ENCODE assay signal across 13 cellular contexts in genomic region chr1:200741808-200742207, GRCh38. TPM values are rescaled to one million over a fixed set of nuclear protein-coding genes. Genes with fewer than 3 reads are reported as not detected.
A peak's percentile ranks its signal among the peaks of the same experiment; 100 is the strongest.
DNase-seq lines count a peak whose midpoint lies in the region; ATAC-seq lines count a peak whose summit lies in the region.
"Had no signal": no experiment of that assay in that cellular context is flagged by ENCODE, and none has a peak within 500 bp of the region (broad histone marks: within the 10 kb centered on the region; RNA-seq: fewer than 3 reads in every experiment).

No MANE protein-coding gene starts in this region.

- H3K9ac ChIP-seq in iPS-15b (ENCODE audit: low read depth, low read length) (no peak overlapping the region), stomach smooth muscle (ENCODE audit: low read length in 2 of 2) (no peak overlapping the region)

- H3K4me1 Mint-ChIP-seq in activated CD4-positive, alpha-beta T cell treated with anti-CD3 and anti-CD28 coated beads for 36 hours: peaks cover 44% of the 10 kb centered on the region
- H3K4me1 Mint-ChIP-seq in T-helper 17 cell: peaks cover 41% of the 10 kb centered on the region

- H3K27me3 ChIP-seq in iPS-15b (ENCODE audit: control insufficient read depth, insufficient read depth, low read length) (peaks cover 10% of the 10 kb centered on the region), stomach smooth muscle (ENCODE audit: control insufficient read depth in 1 of 2, insufficient read depth in 2 of 2, low read length in 2 of 2) (no peaks in the 10 kb centered on the region)

- H3K4me1 ChIP-seq in iPS-15b (ENCODE audit: control insufficient read depth, insufficient read depth, low read length) (peaks cover 11% of the 10 kb centered on the region), stomach smooth muscle (ENCODE audit: control insufficient read depth, insufficient read depth, low read length) (peaks cover 5% of the 10 kb centered on the region)

- H3K9me3 Mint-ChIP-seq in activated CD4-positive, alpha-beta T cell treated with anti-CD3 and anti-CD28 coated beads for 36 hours (ENCODE audit: low read depth): no peaks in the 10 kb centered on the region
- H3K9me3 Mint-ChIP-seq: effector memory CD8-positive, alpha-beta T cell had no signal

- peaks cover 4% of the 10 kb centered on the region for H3K27me3 Mint-ChIP-seq in activated CD4-positive, alpha-beta T cell treated with anti-CD3 and anti-CD28 coated beads for 36 hours
- H3K27me3 Mint-ChIP-seq in T-helper 17 cell: no peaks in the 10 kb centered on the region

- H3K27ac ChIP-seq in stomach smooth muscle (ENCODE audit: low read length) (no peak overlapping the region), substantia nigra (ENCODE audit: low read depth, low read length, poor library complexity, severe bottlenecking) (no peak overlapping the region)
- H3K27ac ChIP-seq: neutrophil had no signal

- H3K4me3 ChIP-seq in iPS-15b (ENCODE audit: low read depth, low read length): peak overlapping the region; percentile 19
- H3K4me3 ChIP-seq in stomach smooth muscle (ENCODE audit: low read length in 2 of 2): peak overlapping the region; percentile 47 to 97

- CTCF ChIA-PET in activated CD4-positive, alpha-beta T cell treated with anti-CD3 and anti-CD28 coated beads for 36 hours (lab: Charles Lee): no interaction called here

- H3K9me3 ChIP-seq in T-helper 17 cell (ENCODE audit: control insufficient read depth, low read length, poor library complexity, severe bottlenecking) (no peaks in the 10 kb centered on the region), iPS-15b (ENCODE audit: control insufficient read depth, insufficient read depth, low read length) (no peaks in the 10 kb centered on the region), stomach smooth muscle (ENCODE audit: control insufficient read depth in 2 of 2, low read length in 2 of 2) (no peaks in the 10 kb centered on the region)
- H3K9me3 ChIP-seq: neutrophil had no signal

- H3K4me3 Mint-ChIP-seq in activated CD4-positive, alpha-beta T cell treated with anti-CD3 and anti-CD28 coated beads for 36 hours: no peak overlapping the region
- no peak overlapping the region for H3K4me3 Mint-ChIP-seq in T-helper 17 cell
- H3K4me3 Mint-ChIP-seq: B cell; effector memory CD8-positive, alpha-beta T cell; stimulated activated memory B cell treated with anti-CD40 and anti-IgM and Interleukin-4, amounts not matched to agents 10 μg/mL and 1 μg/mL and 100 μg/mL, for 72 hours had no signal

- ATAC-seq in activated CD4-positive, alpha-beta T cell treated with anti-CD3 and anti-CD28 coated beads for 36 hours: peak; percentile 44
- ATAC-seq in T-helper 17 cell (no peak), GM18517 (IDR thresholded peaks at IDR 0.05; ENCODE audit: unreplicated experiment) (no peak)
- ATAC-seq: effector memory CD8-positive, alpha-beta T cell; stimulated activated memory B cell treated with anti-CD40 and anti-IgM and Interleukin-4, amounts not matched to agents 10 μg/mL and 1 μg/mL and 100 μg/mL, for 72 hours had no signal

- no peak for DNase-seq in activated CD4-positive, alpha-beta T cell treated with anti-CD3 and anti-CD28 coated beads for 36 hours
- DNase-seq in activated CD4-positive, alpha-beta T cell treated with anti-CD3 and anti-CD28 coated beads, Interleukin-2, amount 50 U/mL, for 48 hours: no peak
- no peak for DNase-seq in T-helper 17 cell
- DNase-seq in substantia nigra (lab: John Stamatoyannopoulos, UW): no peak
- no peak for DNase-seq in NCI-H187 (lab: John Stamatoyannopoulos, UW)
- DNase-seq: activated CD8-positive, alpha-beta memory T cell treated with anti-CD3 and anti-CD28 coated beads for 24 hours; effector memory CD8-positive, alpha-beta T cell had no signal

- no peaks in the 10 kb centered on the region for H3K36me3 ChIP-seq in iPS-15b (ENCODE audit: control insufficient read depth, insufficient read depth, low read length)
- no peaks in the 10 kb centered on the region for H3K36me3 ChIP-seq in stomach smooth muscle (ENCODE audit: control insufficient read depth in 2 of 2, insufficient read depth in 2 of 2, low read length in 2 of 2)
- H3K36me3 ChIP-seq: neutrophil had no signal

- POLR2A ChIA-PET in activated CD4-positive, alpha-beta T cell treated with anti-CD3 and anti-CD28 coated beads for 36 hours (lab: Charles Lee): interaction anchor here (0.7 kb wide), 1 partner anchor 31 kb away, joined by 4 read pairs; no protein-coding TSS in a partner anchor

- peaks cover 2% of the 10 kb centered on the region for H3K36me3 Mint-ChIP-seq in activated CD4-positive, alpha-beta T cell treated with anti-CD3 and anti-CD28 coated beads for 36 hours (ENCODE audit: low read depth)
- peaks cover 7% of the 10 kb centered on the region for H3K36me3 Mint-ChIP-seq in T-helper 17 cell (ENCODE audit: low read depth)
- H3K36me3 Mint-ChIP-seq: stimulated activated memory B cell treated with anti-CD40 and anti-IgM and Interleukin-4, amounts not matched to agents 10 μg/mL and 1 μg/mL and 100 μg/mL, for 72 hours had no signal

- H3K27ac Mint-ChIP-seq in activated CD4-positive, alpha-beta T cell treated with anti-CD3 and anti-CD28 coated beads for 36 hours: no peak overlapping the region
- peak overlapping the region; percentile 43 for H3K27ac Mint-ChIP-seq in T-helper 17 cell
- H3K27ac Mint-ChIP-seq: B cell; effector memory CD8-positive, alpha-beta T cell; stimulated activated memory B cell treated with anti-CD40 and anti-IgM and Interleukin-4, amounts not matched to agents 10 μg/mL and 1 μg/mL and 100 μg/mL, for 72 hours had no signal

- intact Hi-C loops in activated CD4-positive, alpha-beta T cell treated with anti-CD3 and anti-CD28 coated beads for 36 hours (cut with DNase I, micrococcal nuclease): loop anchor here (2.0 to 10.0 kb wide), 3 partner anchors 61 to 307 kb away; no protein-coding TSS in a partner anchor

RNA-seq across cellular contexts. Expression of gene CAMSAP2, which starts 3.1 kb away (rescaled TPM):
- total RNA-seq in activated CD4-positive, alpha-beta T cell treated with anti-CD3 and anti-CD28 coated beads for 36 hours: 1 to 10 TPM; 2.3 to 3.0 TPM
- total RNA-seq in T-helper 17 cell: 1 to 10 TPM; 2.8 to 3.1 TPM
